Comparison of ENCODE assay signal across 22 cellular contexts in the genomic region with DNA sequence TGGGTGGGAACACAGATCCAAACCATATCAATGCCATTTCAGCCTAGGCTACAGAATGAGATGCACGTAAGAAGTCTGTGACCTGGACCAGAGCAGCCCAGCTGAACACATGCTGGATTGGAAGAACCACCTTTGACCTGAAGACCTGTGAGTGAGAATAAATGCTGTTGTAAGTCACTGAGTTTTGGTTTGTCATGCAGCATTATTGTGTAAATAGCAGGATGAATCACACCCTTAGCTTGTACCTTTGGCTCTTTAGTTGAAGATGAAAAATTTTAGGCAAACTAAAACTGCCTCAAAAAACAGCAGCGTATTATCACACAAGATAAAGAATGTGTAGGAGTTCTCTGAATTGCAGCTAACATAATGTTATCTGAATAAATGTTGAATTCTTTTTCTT.
DNase-seq lines count a peak whose midpoint lies in the region; TF ChIP-seq lines count a peak whose summit lies in the region.
"Had no signal": no experiment of that assay in that cellular context is flagged by ENCODE, and none has a peak within 500 bp of the region (broad histone marks: within the 10 kb centered on the region; RNA-seq: fewer than 3 reads in every experiment).

No MANE protein-coding gene starts in this region.

- H2AFZ ChIP-seq in fibroblast of lung (ENCODE audit: low read length), result no peak overlapping the region
- H2AFZ ChIP-seq: hepatocyte had no signal

- DNase-seq in HFFc6 (peak; percentile 2), amniotic epithelial cell (ENCODE audit: low read depth) (peak; percentile 87), fibroblast of lung (ENCODE audit: low read depth in 2 of 2) (peak; percentile 19 to 62), renal cortical epithelial cell (ENCODE audit: low read depth) (peak; percentile 61), HuH-7 (ENCODE audit: low spot score) (no peak), NCI-H748 treated with DMSO at 0.1 percent for 48 hours (lab: John Stamatoyannopoulos, UW) (no peak), SIG-M5 treated with dmso at 0.1 percent for 504 hours (lab: John Stamatoyannopoulos, UW; ENCODE audit: unreplicated experiment) (no peak)
- DNase-seq: activated CD8-positive, alpha-beta T cell treated with anti-CD3 and anti-CD28 coated beads for 36 hours; Kasumi-1; NCI-H1092 treated with DMSO at 0.1 percent for 48 hours; NCI-H187; NCI-H2171 treated with DMSO at 0.1 percent for 48 hours; NCI-H524 treated with DMSO at 0.1 percent for 48 hours; SK-N-SH; stimulated activated naive CD8-positive, alpha-beta T cell treated with anti-CD3 and anti-CD28 coated beads, Interleukin-15, Interleukin-2, amounts not matched to agents 100 U/mL and 50 U/mL, for 24 hours; T-helper 2 cell; testis had no signal

- H3K9ac ChIP-seq in fibroblast of lung (ENCODE audit: insufficient read depth, low read length), result no peak overlapping the region
- H3K9ac ChIP-seq: SK-N-SH had no signal

- no peak overlapping the region for H3K4me2 ChIP-seq in fibroblast of lung (ENCODE audit: extremely low read depth, insufficient read depth, low read length)
- H3K4me2 ChIP-seq: hepatocyte, SK-N-SH had no signal

- no peak overlapping the region for H3K27ac Mint-ChIP-seq in HFFc6
- H3K27ac Mint-ChIP-seq: activated CD8-positive, alpha-beta T cell treated with anti-CD3 and anti-CD28 coated beads for 36 hours; activated naive CD8-positive, alpha-beta T cell; CD14-positive monocyte had no signal

- TF ChIP-seq CTCF in HFFc6 (IDR thresholded peaks at IDR 0.05) (no peak), fibroblast of lung (conservative IDR thresholded peaks at IDR 0.05 in 1 of 2, IDR thresholded peaks at IDR 0.05 in 1 of 2; ENCODE audit: low read depth in 1 of 2, low read length in 2 of 2) (no peak)

- H3K4me3 Mint-ChIP-seq in HFFc6, result no peak overlapping the region
- H3K4me3 Mint-ChIP-seq: activated CD8-positive, alpha-beta T cell treated with anti-CD3 and anti-CD28 coated beads for 36 hours; activated naive CD8-positive, alpha-beta T cell; CD14-positive monocyte had no signal

- H3K36me3 Mint-ChIP-seq in HFFc6 (ENCODE audit: low read depth), result no peaks in the 10 kb centered on the region
- H3K36me3 Mint-ChIP-seq: activated naive CD8-positive, alpha-beta T cell; CD14-positive monocyte had no signal

- peaks cover 11% of the 10 kb centered on the region for H3K27me3 Mint-ChIP-seq in HFFc6 (ENCODE audit: insufficient read depth)
- H3K27me3 Mint-ChIP-seq: activated CD8-positive, alpha-beta T cell treated with anti-CD3 and anti-CD28 coated beads for 36 hours had no signal

- no peak overlapping the region for H3K27ac ChIP-seq in fibroblast of lung (ENCODE audit: insufficient read depth, low read length)
- H3K27ac ChIP-seq: gastroesophageal sphincter, hepatocyte, testis had no signal

- no peaks in the 10 kb centered on the region for H3K9me3 Mint-ChIP-seq in HFFc6
- H3K9me3 Mint-ChIP-seq: activated CD8-positive, alpha-beta T cell treated with anti-CD3 and anti-CD28 coated beads for 36 hours had no signal

- no peaks in the 10 kb centered on the region for H3K36me3 ChIP-seq in fibroblast of lung (ENCODE audit: control insufficient read depth, insufficient read depth, low read length)
- H3K36me3 ChIP-seq: gastroesophageal sphincter had no signal

- H3K27me3 ChIP-seq in fibroblast of lung (ENCODE audit: control insufficient read depth, insufficient read depth, low read length), result no peaks in the 10 kb centered on the region
- H3K27me3 ChIP-seq: gastroesophageal sphincter, hepatocyte, testis had no signal

- peaks cover 27% of the 10 kb centered on the region for H3K4me1 Mint-ChIP-seq in HFFc6 (ENCODE audit: low read depth)
- H3K4me1 Mint-ChIP-seq: CD14-positive monocyte had no signal

- no peaks in the 10 kb centered on the region for H3K79me2 ChIP-seq in fibroblast of lung (ENCODE audit: control insufficient read depth, insufficient read depth, low read length)
- H3K79me2 ChIP-seq: hepatocyte had no signal

- no peaks in the 10 kb centered on the region for H3K4me1 ChIP-seq in fibroblast of lung (ENCODE audit: control insufficient read depth, extremely low read depth, insufficient read depth, low read length)

- H3K9me3 ChIP-seq in fibroblast of lung (ENCODE audit: control insufficient read depth, insufficient read depth, low read depth, low read length), result no peaks in the 10 kb centered on the region
- H3K9me3 ChIP-seq: gastroesophageal sphincter, SK-N-SH, testis had no signal

- no peaks in the 10 kb centered on the region for H4K20me1 ChIP-seq in fibroblast of lung (ENCODE audit: control insufficient read depth, extremely low read depth, insufficient read depth, low read length)

- H3K4me3 ChIP-seq in fibroblast of lung (replicated peaks in 1 of 4; ENCODE audit: control extremely low read depth in 1 of 4, insufficient read depth in 1 of 4, low read depth in 3 of 4, low read length in 4 of 4), result no peak overlapping the region
- H3K4me3 ChIP-seq: gastroesophageal sphincter, hepatocyte, skin epidermis, testis had no signal

Comparison
In these comparisons a context has a peak if more than half of its experiments do, and no peak if none do; other contexts are left out.
1. DNase-seq: peak in HFFc6 (single experiment), amniotic epithelial cell (single experiment), fibroblast of lung (2 of 2) and renal cortical epithelial cell (single experiment); none in HuH-7 (single experiment), NCI-H748 treated with DMSO at 0.1 percent for 48 hours (single experiment) and SIG-M5 treated with dmso at 0.1 percent for 504 hours (single experiment).